17 cellular contexts compared by ENCODE assay signal in genomic region chr7:1846331-1847065, GRCh38.
DNase-seq lines count a peak whose midpoint lies in the region; TF ChIP-seq lines count a peak whose summit lies in the region.
"Had no signal": no experiment of that assay in that cellular context is flagged by ENCODE, and none has a peak within 500 bp of the region (broad histone marks: within the 10 kb centered on the region; RNA-seq: fewer than 3 reads in every experiment).

No MANE protein-coding gene starts in this region.

- no peaks in the 10 kb centered on the region for H3K79me1 ChIP-seq in H9 (ENCODE audit: insufficient read depth, low read depth, low read length, poor library complexity, severe bottlenecking)

- H3K27me3 ChIP-seq in H9 (ENCODE audit: insufficient read depth, low read length): no peaks in the 10 kb centered on the region
- H3K27me3 ChIP-seq in osteoblast (ENCODE audit: insufficient read depth, low read length): no peaks in the 10 kb centered on the region
- H3K27me3 ChIP-seq: breast epithelium, transverse colon had no signal

- H2BK15ac ChIP-seq in H9 (ENCODE audit: low read depth, low read length): no peak overlapping the region

- H3K9ac ChIP-seq in H9 (ENCODE audit: extremely low read depth, insufficient read length, low read length): no peak overlapping the region

- no peak overlapping the region for H2BK120ac ChIP-seq in H9 (ENCODE audit: low read depth, low read length, poor library complexity, severe bottlenecking)

- peaks cover 4 to 7% of the 10 kb centered on the region in 2 experiments; a peak in 1 of 4 replicates for H3K4me1 Mint-ChIP-seq in H9
- peaks cover 2% of the 10 kb centered on the region for H3K4me1 Mint-ChIP-seq in endothelial cell (ENCODE audit: unreplicated experiment)

- no CpG with 5 or more reads among the region's 29 CpGs for WGBS in H9 (ENCODE audit: extremely low coverage, insufficient read length, low lambda C conversion rate)

- H3K27ac Mint-ChIP-seq in H9 (peak overlapping the region; percentile 12 to 76 (median 45); a peak in 2 of 7 replicates), endothelial cell (ENCODE audit: unreplicated experiment) (peak overlapping the region; percentile 85)
- H3K27ac Mint-ChIP-seq: T-helper 17 cell had no signal

- H3K36me3 Mint-ChIP-seq in H9 (ENCODE audit: insufficient read depth in 1 of 3, low read depth in 3 of 3): peaks cover 0 to 2% (median 0%) of the 10 kb centered on the region in 3 experiments; a peak in 2 of 7 replicates
- H3K36me3 Mint-ChIP-seq in endothelial cell (ENCODE audit: low read depth, unreplicated experiment): peaks cover 10% of the 10 kb centered on the region

- no peak overlapping the region for H3K4ac ChIP-seq in H9 (ENCODE audit: low read depth, low read length)

- H3K9me3 Mint-ChIP-seq in H9 (no peaks in the 10 kb centered on the region), endothelial cell (ENCODE audit: unreplicated experiment) (no peaks in the 10 kb centered on the region)

- no peaks in the 10 kb centered on the region for H3K23me2 ChIP-seq in H9 (ENCODE audit: insufficient read length, low read depth, low read length, poor library complexity, severe bottlenecking)

- no peak overlapping the region for H4K91ac ChIP-seq in H9 (ENCODE audit: insufficient read length, low read depth, low read length)

- H3K4me2 ChIP-seq in H9 (ENCODE audit: insufficient read depth, insufficient read length, low read length) (no peak overlapping the region), osteoblast (ENCODE audit: insufficient read depth, low read length) (no peak overlapping the region)

- no peak overlapping the region for H4K8ac ChIP-seq in H9 (replicated peaks; ENCODE audit: insufficient read length, low read depth, low read length)

- H2AK5ac ChIP-seq in H9 (ENCODE audit: insufficient read length, low read length): no peak overlapping the region

- H2BK12ac ChIP-seq in H9 (ENCODE audit: insufficient read length, low read depth, low read length): no peak overlapping the region

- TF ChIP-seq CTCF in H9 (conservative IDR thresholded peaks at IDR 0.05) (no peak), endothelial cell (IDR thresholded peaks at IDR 0.05; ENCODE audit: unreplicated experiment) (no peak), osteoblast (IDR thresholded peaks at IDR 0.05; ENCODE audit: extremely low read depth, low read depth, low read length) (no peak)

- H3K4me3 ChIP-seq in osteoblast (ENCODE audit: insufficient read depth, low read length): no peak overlapping the region
- H3K4me3 ChIP-seq: breast epithelium, transverse colon had no signal

- H3K9me3 ChIP-seq in H9 (ENCODE audit: control insufficient read depth, low read depth, low read length) (no peaks in the 10 kb centered on the region), osteoblast (ENCODE audit: low read depth, low read length) (no peaks in the 10 kb centered on the region)
- H3K9me3 ChIP-seq: breast epithelium, transverse colon had no signal

- no peak overlapping the region for H3T11ph ChIP-seq in H9 (ENCODE audit: low read length)

- H3K4me3 Mint-ChIP-seq in H9: no peak overlapping the region
- no peak overlapping the region for H3K4me3 Mint-ChIP-seq in endothelial cell (ENCODE audit: unreplicated experiment)
- H3K4me3 Mint-ChIP-seq: T-helper 17 cell had no signal

- DNase-seq in H9: no peak
- peak; percentile 31 for DNase-seq in NAMALWA (ENCODE audit: low spot score)
- no peak for DNase-seq in endothelial cell (ENCODE audit: low spot score)
- peak; percentile 29 for DNase-seq in osteoblast (ENCODE audit: insufficient read length, low spot score, missing footprints)
- no peak for DNase-seq in amygdala (lab: John Stamatoyannopoulos, UW)
- no peak for DNase-seq in HUDEP-2 (lab: John Stamatoyannopoulos, UW; ENCODE audit: unreplicated experiment in 76 of 76)
- no peak for DNase-seq in stimulated activated CD4-positive, alpha-beta T cell treated with anti-CD3 and anti-CD28 coated beads, Interleukin-4, amount 100 ng/mL, for 24 hours
- DNase-seq: activated gamma-delta T cell treated with Interleukin-2 at 50 U/mL for 16 hours, DMS153, midbrain, NCI-H1417, NCI-H2227 treated with DMSO at 0.1 percent for 48 hours, occipital lobe, small intestine had no signal

- H3K14ac ChIP-seq in H9 (ENCODE audit: insufficient read depth, low read length): no peak overlapping the region

- H3K27me3 Mint-ChIP-seq in H9 (ENCODE audit: low read depth) (no peaks in the 10 kb centered on the region), endothelial cell (ENCODE audit: unreplicated experiment) (peaks cover 10% of the 10 kb centered on the region)
- H3K27me3 Mint-ChIP-seq: T-helper 17 cell had no signal

- no peaks in the 10 kb centered on the region for H3K79me2 ChIP-seq in H9 (ENCODE audit: insufficient read depth, low read length)
- H3K79me2 ChIP-seq in osteoblast (ENCODE audit: insufficient read depth, low read length): no peaks in the 10 kb centered on the region

- H2BK5ac ChIP-seq in H9 (ENCODE audit: insufficient read length, low read length): no peak overlapping the region

- no peak overlapping the region for H4K5ac ChIP-seq in H9 (ENCODE audit: insufficient read length, low read depth, low read length)

- no peak overlapping the region for H3K23ac ChIP-seq in H9 (ENCODE audit: insufficient read length, low read depth, low read length)

- no peak overlapping the region for H3K18ac ChIP-seq in H9 (ENCODE audit: insufficient read length, low read depth, low read length)

- H3K36me3 ChIP-seq in osteoblast (ENCODE audit: insufficient read depth, low read length): no peaks in the 10 kb centered on the region
- H3K36me3 ChIP-seq: breast epithelium, transverse colon had no signal

- H2AFZ ChIP-seq in H9 (ENCODE audit: low read length) (no peak overlapping the region), osteoblast (ENCODE audit: low read length) (no peak overlapping the region)

- no peak overlapping the region for H2BK20ac ChIP-seq in H9 (ENCODE audit: low read depth, low read length, poor library complexity, severe bottlenecking)

- no peaks in the 10 kb centered on the region for H4K20me1 ChIP-seq in H9 (ENCODE audit: control insufficient read depth, insufficient read depth, insufficient read length)
- no peaks in the 10 kb centered on the region for H4K20me1 ChIP-seq in osteoblast (ENCODE audit: insufficient read depth, low read length)

- no peaks in the 10 kb centered on the region for H3K4me1 ChIP-seq in H9 (ENCODE audit: insufficient read depth, low read length)
- H3K4me1 ChIP-seq in osteoblast (ENCODE audit: insufficient read depth, low read length): no peaks in the 10 kb centered on the region
- H3K4me1 ChIP-seq: breast epithelium, transverse colon had no signal

- H3K27ac ChIP-seq in H9 (ENCODE audit: insufficient read length, low read depth, low read length) (no peak overlapping the region), osteoblast (ENCODE audit: low read depth, low read length) (no peak overlapping the region)
- H3K27ac ChIP-seq: breast epithelium, transverse colon had no signal

- H3K56ac ChIP-seq in H9 (ENCODE audit: insufficient read length, low read depth, low read length): no peak overlapping the region

Comparison
In these comparisons a context has a peak if more than half of its experiments do, and no peak if none do; other contexts are left out.
1. DNase-seq: peak in NAMALWA (single experiment) and osteoblast (single experiment); none in H9 (single experiment), endothelial cell (single experiment), amygdala (0 of 56), HUDEP-2 (0 of 76) and stimulated activated CD4-positive, alpha-beta T cell treated with anti-CD3 and anti-CD28 coated beads, Interleukin-4, amount 100 ng/mL, for 24 hours (single experiment).